6 cellular contexts compared by ENCODE assay signal in the genomic region with DNA sequence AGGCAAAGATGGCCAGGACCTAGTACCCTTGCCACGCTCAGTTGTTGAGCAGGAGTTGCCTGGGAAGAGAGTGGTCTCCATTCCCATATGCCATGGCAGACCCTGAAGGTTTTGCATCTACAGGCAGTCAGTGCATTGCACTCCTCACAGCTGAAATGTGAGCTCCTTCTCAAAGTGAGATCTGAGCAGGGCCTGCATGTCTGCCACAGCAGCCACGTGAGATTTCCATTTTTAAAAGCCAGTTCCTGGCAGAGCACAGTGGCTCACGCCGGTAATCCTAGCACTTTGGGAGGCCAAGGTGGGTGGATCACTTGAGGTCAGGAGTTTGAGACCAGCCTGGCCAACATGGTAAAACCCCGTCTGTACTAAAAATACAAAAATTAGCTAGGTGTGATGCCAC. TPM values are rescaled to one million over a fixed set of nuclear protein-coding genes. Genes with fewer than 3 reads are reported as not detected.
DNase-seq lines count a peak whose midpoint lies in the region; ATAC-seq and TF ChIP-seq lines count a peak whose summit lies in the region.
"Not testable (repeated sequence)": the region's sequence is repeated elsewhere in the genome, so short reads cannot be mapped to it uniquely, and the experiment has no call there.

No MANE protein-coding gene starts in this region.

- H3K27me3 Mint-ChIP-seq in activated naive CD8-positive, alpha-beta T cell treated with anti-CD3 and anti-CD28 coated beads, Interleukin-2, amount 50 U/mL, for 24 hours; neural progenitor cell (ENCODE audit: insufficient read depth, low read depth); stimulated activated naive CD8-positive, alpha-beta T cell treated with anti-CD3 and anti-CD28 coated beads, Interleukin-15, amount 100 ng/mL, for 72 hours: not testable (repeated sequence)

- not testable (repeated sequence) for H2BK20ac ChIP-seq in IMR-90 (ENCODE audit: low read depth, low read length)

- H3K9ac ChIP-seq in IMR-90 (ENCODE audit: low read depth, low read length); neural progenitor cell: not testable (repeated sequence)

- not testable (repeated sequence) for H4K5ac ChIP-seq in IMR-90 (ENCODE audit: low read depth, low read length)

- not testable (repeated sequence) for H2BK5ac ChIP-seq in IMR-90 (ENCODE audit: low read depth, low read length, poor library complexity, severe bottlenecking)

- not testable (repeated sequence) for H3K27ac Mint-ChIP-seq in activated naive CD8-positive, alpha-beta T cell treated with anti-CD3 and anti-CD28 coated beads, Interleukin-2, amount 50 U/mL, for 24 hours; neural progenitor cell; stimulated activated naive CD8-positive, alpha-beta T cell treated with anti-CD3 and anti-CD28 coated beads, Interleukin-15, amount 100 ng/mL, for 72 hours

- H3K56ac ChIP-seq in IMR-90 (ENCODE audit: extremely low read depth, insufficient read depth, low read length) = not testable (repeated sequence)

- TF ChIP-seq CTCF in IMR-90 (conservative IDR thresholded peaks at IDR 0.05; ENCODE audit: low read depth, low read length); esophagus muscularis mucosa (IDR thresholded peaks at IDR 0.05); neural progenitor cell (IDR thresholded peaks at IDR 0.05); psoas muscle (IDR thresholded peaks at IDR 0.05): not testable (repeated sequence)

- no CpG with 5 or more reads among the region's 5 CpGs for WGBS in IMR-90 (ENCODE audit: extremely low coverage in 2 of 2, insufficient read length in 1 of 2), 2 experiments
- 85% methylated on average over 5 of the region's 5 CpGs for WGBS in esophagus muscularis mucosa
- 35 to 41% (median 39%) methylated on average over 5 of the region's 5 CpGs for WGBS in psoas muscle, 3 donors

- TF ChIP-seq POLR2A in IMR-90 (IDR thresholded peaks at IDR 0.05; ENCODE audit: low read depth, low read length); esophagus muscularis mucosa (IDR thresholded peaks at IDR 0.05; ENCODE audit: low read depth): not testable (repeated sequence)

- not testable (repeated sequence) for H4K20me1 ChIP-seq in IMR-90 (ENCODE audit: insufficient read depth, low read length); neural progenitor cell (ENCODE audit: low read depth)

- H3K4me2 ChIP-seq in IMR-90 (ENCODE audit: low read depth, low read length); neural progenitor cell: not testable (repeated sequence)

- not testable (repeated sequence) for H3K18ac ChIP-seq in IMR-90 (ENCODE audit: low read depth, low read length)

- not testable (repeated sequence) for H3K79me2 ChIP-seq in neural progenitor cell (ENCODE audit: low read depth)

- not testable (repeated sequence) for H4K91ac ChIP-seq in IMR-90 (ENCODE audit: insufficient read depth, low read depth, low read length)

- CTCF ChIA-PET in IMR-90 (lab: Yijun Ruan, JAX) = not testable (repeated sequence)

- H2BK120ac ChIP-seq in IMR-90 (ENCODE audit: low read depth, low read length) = not testable (repeated sequence)

- H3F3A ChIP-seq in neural progenitor cell (ENCODE audit: low read depth) = not testable (repeated sequence)

- H4K8ac ChIP-seq in IMR-90 (ENCODE audit: low read depth in 2 of 2, low read length in 2 of 2) = not testable (repeated sequence)

- TF ChIP-seq EP300 in esophagus muscularis mucosa (IDR thresholded peaks at IDR 0.05) = not testable (repeated sequence)

- H3K4me3 ChIP-seq in IMR-90 (ENCODE audit: insufficient read depth, low read depth, low read length); esophagus muscularis mucosa; neural progenitor cell; psoas muscle: not testable (repeated sequence)

- H2AK5ac ChIP-seq in IMR-90 (ENCODE audit: low read depth, low read length) = not testable (repeated sequence)

- intact Hi-C loops in IMR-90 (cut with micrococcal nuclease); esophagus muscularis mucosa (cut with DNase I); psoas muscle (cut with DNase I): not testable (repeated sequence)

- not testable (repeated sequence) for H3K9me3 ChIP-seq in IMR-90 (ENCODE audit: control insufficient read depth, insufficient read depth, low read length); esophagus muscularis mucosa; neural progenitor cell (ENCODE audit: low read depth); psoas muscle

- H3K23ac ChIP-seq in IMR-90 (ENCODE audit: low read depth, low read length) = not testable (repeated sequence)

- H3K79me1 ChIP-seq in IMR-90 (ENCODE audit: low read depth in 1 of 2, low read length in 2 of 2) = not testable (repeated sequence)

- H3K27ac ChIP-seq in IMR-90 (ENCODE audit: insufficient read depth, low read length); esophagus muscularis mucosa (replicated peaks in 1 of 4); neural progenitor cell: not testable (repeated sequence)
- peak overlapping the region; percentile 65 for H3K27ac ChIP-seq in psoas muscle

- H2BK15ac ChIP-seq in IMR-90 (ENCODE audit: low read depth, low read length) = not testable (repeated sequence)

- BruUV-seq in IMR-90 (replicated peaks; lab: Mats Ljungman, UMichigan) = not testable (repeated sequence)

- H2AFZ ChIP-seq in IMR-90 (replicated peaks; ENCODE audit: low read length, poor library complexity) (peak overlapping the region; percentile 56), neural progenitor cell (replicated peaks) (peak overlapping the region; percentile 69)

- not testable (repeated sequence) for H3K4me3 Mint-ChIP-seq in activated naive CD8-positive, alpha-beta T cell treated with anti-CD3 and anti-CD28 coated beads, Interleukin-2, amount 50 U/mL, for 24 hours; neural progenitor cell; stimulated activated naive CD8-positive, alpha-beta T cell treated with anti-CD3 and anti-CD28 coated beads, Interleukin-15, amount 100 ng/mL, for 72 hours

- ATAC-seq in IMR-90 (ENCODE audit: low read depth) = not testable (repeated sequence)
- peak; percentile 31 for ATAC-seq in activated naive CD8-positive, alpha-beta T cell treated with anti-CD3 and anti-CD28 coated beads, Interleukin-2, amount 50 U/mL, for 24 hours
- peak in 3 of 4 donors; percentile 82 to 87 (median 86) for ATAC-seq in psoas muscle
- ATAC-seq in stimulated activated naive CD8-positive, alpha-beta T cell treated with anti-CD3 and anti-CD28 coated beads, Interleukin-15, amount 100 ng/mL, for 72 hours = peak; percentile 53

- not testable (repeated sequence) for H3K27me3 ChIP-seq in IMR-90 (ENCODE audit: control insufficient read depth, insufficient read depth, low read length); esophagus muscularis mucosa; neural progenitor cell; psoas muscle (ENCODE audit: insufficient read depth in 3 of 3, low read length in 2 of 3)

- TF ChIP-seq RAD21 in IMR-90 (IDR thresholded peaks at IDR 0.05; ENCODE audit: low read length) = not testable (repeated sequence)

- not testable (repeated sequence) for H3K4ac ChIP-seq in IMR-90 (ENCODE audit: low read depth, low read length)

- H3K4me1 Mint-ChIP-seq in activated naive CD8-positive, alpha-beta T cell treated with anti-CD3 and anti-CD28 coated beads, Interleukin-2, amount 50 U/mL, for 24 hours = peaks cover 25% of the 10 kb centered on the region
- not testable (repeated sequence) for H3K4me1 Mint-ChIP-seq in neural progenitor cell
- peaks cover 11% of the 10 kb centered on the region for H3K4me1 Mint-ChIP-seq in stimulated activated naive CD8-positive, alpha-beta T cell treated with anti-CD3 and anti-CD28 coated beads, Interleukin-15, amount 100 ng/mL, for 72 hours

- dilution Hi-C loops in IMR-90 (cut with HindIII; ENCODE audit: low sequenced_read_pairs, unreplicated experiment) = not testable (repeated sequence)

- not testable (repeated sequence) for H2AK9ac ChIP-seq in IMR-90 (replicated peaks; ENCODE audit: low read depth, low read length, poor library complexity)

- not testable (repeated sequence) for H3K14ac ChIP-seq in IMR-90 (replicated peaks; ENCODE audit: low read depth, low read length)

- H3K4me1 ChIP-seq in IMR-90 (ENCODE audit: control insufficient read depth, insufficient read depth, low read length); esophagus muscularis mucosa; neural progenitor cell; psoas muscle: not testable (repeated sequence)

- not testable (repeated sequence) for DNase-seq in IMR-90; activated naive CD8-positive, alpha-beta T cell treated with anti-CD3 and anti-CD28 coated beads, Interleukin-2, amount 50 U/mL, for 24 hours; neural progenitor cell (ENCODE audit: low spot score); psoas muscle; stimulated activated naive CD8-positive, alpha-beta T cell treated with anti-CD3 and anti-CD28 coated beads, Interleukin-15, amount 100 ng/mL, for 72 hours
- DNase-seq in esophagus muscularis mucosa (ENCODE audit: extremely low spot score) = peak; percentile 57

- H3K36me3 Mint-ChIP-seq in activated naive CD8-positive, alpha-beta T cell treated with anti-CD3 and anti-CD28 coated beads, Interleukin-2, amount 50 U/mL, for 24 hours (ENCODE audit: low read depth); neural progenitor cell: not testable (repeated sequence)

- in situ Hi-C loops in IMR-90 (cut with MboI; ENCODE audit: low sequenced_read_pairs) = not testable (repeated sequence)

- not testable (repeated sequence) for H3K9me3 Mint-ChIP-seq in activated naive CD8-positive, alpha-beta T cell treated with anti-CD3 and anti-CD28 coated beads, Interleukin-2, amount 50 U/mL, for 24 hours; neural progenitor cell; stimulated activated naive CD8-positive, alpha-beta T cell treated with anti-CD3 and anti-CD28 coated beads, Interleukin-15, amount 100 ng/mL, for 72 hours

- not testable (repeated sequence) for H3K36me3 ChIP-seq in IMR-90 (ENCODE audit: control insufficient read depth, insufficient read depth, low read length); esophagus muscularis mucosa; neural progenitor cell; psoas muscle (ENCODE audit: insufficient read depth in 1 of 2, low read depth in 1 of 2)

- H3K9me1 ChIP-seq in IMR-90 (ENCODE audit: insufficient read depth, low read length) = not testable (repeated sequence)

- POLR2A ChIA-PET in IMR-90 (lab: Charles Lee; ENCODE audit: unreplicated experiment) = not testable (repeated sequence)

RNA-seq across cellular contexts. Expression of a gene that starts 33.4 kb away (rescaled TPM):
- total RNA-seq in IMR-90 (2012; rRNA removed) (11.7 and 15.6 TPM in 2 replicates), esophagus muscularis mucosa (10 to 100 TPM; 41.4 to 76.6 (median 48.1) TPM), neural progenitor cell (ENCODE audit: low replicate concordance) (2.5 and 3.4 TPM in 2 replicates), psoas muscle (1 to 10 TPM; 1.7 to 9.3 (median 8.5) TPM)
- polyA plus RNA-seq in IMR-90 (2012; rRNA removed) (5.2 and 22.8 TPM in 2 replicates), psoas muscle (under 1 TPM; 0.35 to 0.93 (median 0.40) TPM)
- 1.3 and 1.7 TPM in 2 replicates for polyA plus RNA-seq in IMR-90 (2012; cell fraction: cytosol; rRNA removed)
- 3.8 and 11.8 TPM in 2 replicates for polyA plus RNA-seq in IMR-90 (2012; cell fraction: nucleus; rRNA removed; ENCODE audit: low replicate concordance)
